13 cellular contexts compared by ENCODE assay signal in the genomic region with DNA sequence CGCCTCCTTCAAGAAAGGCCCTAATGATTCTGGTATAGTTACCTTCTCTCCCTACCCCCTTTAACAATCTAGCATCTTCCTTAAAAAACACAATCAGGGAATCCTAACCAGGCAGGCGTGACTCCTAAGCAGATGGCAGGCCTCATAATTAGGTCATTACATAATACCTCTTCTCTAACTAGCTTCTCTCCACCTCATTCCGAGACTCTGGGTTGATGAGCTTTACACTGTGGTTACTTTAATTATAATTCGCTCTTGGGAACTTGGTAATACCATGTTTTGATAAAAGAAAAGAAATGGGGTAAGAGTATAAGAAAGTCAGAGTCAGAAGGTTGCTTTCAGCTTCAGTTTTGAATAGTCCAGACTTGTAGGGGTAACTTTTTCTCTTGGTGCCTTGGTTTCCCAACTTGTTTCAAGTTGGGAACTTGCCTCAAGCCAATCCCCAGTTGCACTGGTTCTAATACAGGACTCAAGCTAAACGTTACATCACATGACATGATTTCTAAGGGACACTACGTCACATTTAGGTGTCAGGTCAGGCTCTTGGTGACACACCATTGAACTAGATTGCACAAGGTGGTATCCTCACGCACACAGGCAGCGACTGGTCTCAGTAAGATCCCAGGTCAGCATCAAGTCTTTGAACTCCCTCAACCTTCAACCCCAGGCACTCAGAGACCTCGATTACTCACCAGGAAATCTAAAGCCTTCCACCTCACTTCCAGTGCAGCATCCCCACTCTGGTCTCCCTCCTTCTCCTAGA. TPM values are rescaled to one million over a fixed set of nuclear protein-coding genes. Genes with fewer than 3 reads are reported as not detected.
DNase-seq lines count a peak whose midpoint lies in the region; ATAC-seq lines count a peak whose summit lies in the region.
"Had no signal": no experiment of that assay in that cellular context is flagged by ENCODE, and none has a peak within 500 bp of the region (broad histone marks: within the 10 kb centered on the region; RNA-seq: fewer than 3 reads in every experiment).

No MANE protein-coding gene starts in this region.

- no peak for DNase-seq in activated naive CD4-positive, alpha-beta T cell treated with anti-CD3 and anti-CD28 coated beads, Interleukin-2, amount 50 U/mL, for 72 hours (ENCODE audit: low spot score in 2 of 2)
- DNase-seq in activated naive CD4-positive, alpha-beta T cell treated with Interleukin-2 at 50 U/mL for 16 hours: no peak
- DNase-seq in NCI-H82 treated with DMSO at 0.1 percent for 48 hours (lab: John Stamatoyannopoulos, UW; ENCODE audit: unreplicated experiment): peak; percentile 65
- no peak for DNase-seq in stimulated activated naive CD8-positive, alpha-beta T cell treated with anti-CD3 and anti-CD28 coated beads, Interleukin-15, amount 100 ng/mL, for 72 hours
- no peak for DNase-seq in AG08396 (ENCODE audit: low spot score)
- DNase-seq in stimulated activated CD4-positive, alpha-beta T cell treated with anti-CD3 and anti-CD28 coated beads, Interleukin-4, amount 100 ng/mL, for 4 hours: no peak
- DNase-seq: activated effector memory CD4-positive, alpha-beta T cell treated with anti-CD3 and anti-CD28 coated beads, Interleukin-2, amount 50 U/mL, for 16 hours; DND-41; NCI-H446 treated with DMSO at 0.1 percent for 48 hours; T-helper 1 cell; tibial artery had no signal

- ATAC-seq in activated naive CD4-positive, alpha-beta T cell treated with anti-CD3 and anti-CD28 coated beads, Interleukin-2, amount 50 U/mL, for 72 hours: peak; percentile 37 to 74
- ATAC-seq in stimulated activated naive CD8-positive, alpha-beta T cell treated with anti-CD3 and anti-CD28 coated beads, Interleukin-15, amount 100 ng/mL, for 72 hours: peak; percentile 63
- no peak for ATAC-seq in GM19351 (IDR thresholded peaks at IDR 0.05; ENCODE audit: unreplicated experiment)

- peaks cover 0 to 5% of the 10 kb centered on the region in 2 donors for H3K36me3 Mint-ChIP-seq in activated naive CD4-positive, alpha-beta T cell treated with anti-CD3 and anti-CD28 coated beads, Interleukin-2, amount 50 U/mL, for 72 hours
- H3K36me3 Mint-ChIP-seq in dendritic cell treated with granulocyte-macrophage colony-stimulating factor and Interleukin-4, amounts not matched to agents 40 ng/mL and 50 ng/mL, for 4 days (ENCODE audit: low read depth): no peaks in the 10 kb centered on the region

- H3K27me3 Mint-ChIP-seq in dendritic cell treated with granulocyte-macrophage colony-stimulating factor and Interleukin-4, amounts not matched to agents 40 ng/mL and 50 ng/mL, for 4 days: no peaks in the 10 kb centered on the region
- no peaks in the 10 kb centered on the region for H3K27me3 Mint-ChIP-seq in stimulated activated naive CD8-positive, alpha-beta T cell treated with anti-CD3 and anti-CD28 coated beads, Interleukin-15, amount 100 ng/mL, for 72 hours

- H3K9me3 Mint-ChIP-seq in activated naive CD4-positive, alpha-beta T cell treated with anti-CD3 and anti-CD28 coated beads, Interleukin-2, amount 50 U/mL, for 72 hours: peaks cover 0 to 3% of the 10 kb centered on the region in 2 donors
- no peaks in the 10 kb centered on the region for H3K9me3 Mint-ChIP-seq in dendritic cell treated with granulocyte-macrophage colony-stimulating factor and Interleukin-4, amounts not matched to agents 40 ng/mL and 50 ng/mL, for 4 days
- no peaks in the 10 kb centered on the region for H3K9me3 Mint-ChIP-seq in stimulated activated naive CD8-positive, alpha-beta T cell treated with anti-CD3 and anti-CD28 coated beads, Interleukin-15, amount 100 ng/mL, for 72 hours

- intact Hi-C loops in dendritic cell treated with granulocyte-macrophage colony-stimulating factor and Interleukin-4, amounts not matched to agents 40 ng/mL and 50 ng/mL, for 4 days (cut with micrococcal nuclease): no loop called here

- H3K4me3 Mint-ChIP-seq in dendritic cell treated with granulocyte-macrophage colony-stimulating factor and Interleukin-4, amounts not matched to agents 40 ng/mL and 50 ng/mL, for 4 days: no peak overlapping the region
- peak overlapping the region; percentile 70 for H3K4me3 Mint-ChIP-seq in stimulated activated naive CD8-positive, alpha-beta T cell treated with anti-CD3 and anti-CD28 coated beads, Interleukin-15, amount 100 ng/mL, for 72 hours

- H3K27ac Mint-ChIP-seq in activated naive CD4-positive, alpha-beta T cell treated with anti-CD3 and anti-CD28 coated beads, Interleukin-2, amount 50 U/mL, for 72 hours: peak overlapping the region; percentile 18 to 76
- peak overlapping the region; percentile 92 for H3K27ac Mint-ChIP-seq in dendritic cell treated with granulocyte-macrophage colony-stimulating factor and Interleukin-4, amounts not matched to agents 40 ng/mL and 50 ng/mL, for 4 days
- H3K27ac Mint-ChIP-seq in stimulated activated naive CD8-positive, alpha-beta T cell treated with anti-CD3 and anti-CD28 coated beads, Interleukin-15, amount 100 ng/mL, for 72 hours: peak overlapping the region; percentile 59 to 88

- H3K4me1 Mint-ChIP-seq in dendritic cell treated with granulocyte-macrophage colony-stimulating factor and Interleukin-4, amounts not matched to agents 40 ng/mL and 50 ng/mL, for 4 days (ENCODE audit: low read depth): peaks cover 75% of the 10 kb centered on the region
- peaks cover 93% of the 10 kb centered on the region for H3K4me1 Mint-ChIP-seq in stimulated activated naive CD8-positive, alpha-beta T cell treated with anti-CD3 and anti-CD28 coated beads, Interleukin-15, amount 100 ng/mL, for 72 hours

RNA-seq across cellular contexts. Expression of a gene that starts 59.2 kb away (rescaled TPM):
- total RNA-seq in activated naive CD4-positive, alpha-beta T cell treated with anti-CD3 and anti-CD28 coated beads, Interleukin-2, amount 50 U/mL, for 72 hours: 100 to 1,000 TPM; 129 to 137 TPM
